1 cellular context compared by ENCODE assay signal in genomic region chr7:2758673-2759603, GRCh38.
A peak's percentile ranks its signal among the peaks of the same experiment; 100 is the strongest.
TF ChIP-seq lines count a peak whose summit lies in the region.

No MANE protein-coding gene starts in this region.

TF ChIP-seq in GM12878, 131 proteins besides CTCF, POLR2A, EP300 and RAD21 (continued from another document):
- 0 out of 2 replicates have a peak, but pooled peaks have one; percentile 42 for TF ChIP-seq LARP7 (IDR thresholded peaks at IDR 0.05)
- TF ChIP-seq ZBTB40 (IDR thresholded peaks at IDR 0.05; ENCODE audit: borderline replicate concordance): peak; percentile 39; the same call in 1 of the 2 replicates
- TF ChIP-seq IKZF2 (IDR thresholded peaks at IDR 0.05): peak; percentile 39 to 46; a peak in 2 of 4 replicates
- no peak for TF ChIP-seq MTA3 (IDR thresholded peaks at IDR 0.05; ENCODE audit: borderline replicate concordance, low read length)
- 0 out of 2 replicates have a peak, but pooled peaks have one; percentile 31 for TF ChIP-seq RAD51 (IDR thresholded peaks at IDR 0.05)
TF ChIP-seq in GM12878: peak in this region for 6.
